Comparison of ENCODE assay signal across 8 cellular contexts in the genomic region with DNA sequence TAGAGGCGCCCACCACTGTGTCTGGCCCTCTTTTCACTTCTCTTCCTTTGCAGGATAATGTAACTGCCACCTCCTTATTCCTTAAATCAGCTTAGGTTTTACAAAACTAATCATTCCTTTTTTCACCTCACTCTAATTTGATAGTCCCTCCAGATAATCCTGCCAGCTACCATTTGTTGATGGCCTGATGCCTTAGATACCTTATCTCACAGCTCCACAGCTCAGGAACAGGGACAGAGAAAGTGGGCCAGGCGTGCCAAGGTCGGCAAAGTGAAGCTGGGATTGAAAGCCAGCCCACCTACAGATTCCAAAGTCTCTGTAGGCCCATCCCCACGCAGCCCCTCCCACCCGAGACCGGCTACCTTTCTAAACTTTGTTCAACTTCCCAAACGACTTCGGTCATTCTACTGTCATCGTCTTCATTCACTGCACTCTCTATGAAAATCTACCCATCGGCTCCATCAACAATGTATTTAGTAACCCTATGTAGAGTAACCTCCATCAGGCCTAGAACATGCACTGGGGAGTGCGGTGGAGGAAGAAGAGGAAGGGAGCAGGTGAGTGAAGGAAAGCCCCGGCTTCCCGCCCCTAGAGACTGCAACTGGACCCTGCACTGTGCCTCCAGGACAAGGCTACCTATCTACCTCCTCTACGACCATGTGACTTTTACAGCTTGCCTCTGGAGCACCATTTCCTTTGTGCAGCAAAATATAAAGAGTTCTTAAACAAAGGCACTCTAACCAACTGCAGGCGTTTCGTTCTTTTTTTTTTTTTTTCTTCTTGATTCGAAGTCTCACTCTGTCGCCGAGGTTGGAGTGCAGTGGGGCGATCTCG. TPM values are rescaled to one million over a fixed set of nuclear protein-coding genes. Genes with fewer than 3 reads are reported as not detected.
DNase-seq lines count a peak whose midpoint lies in the region; ATAC-seq and TF ChIP-seq lines count a peak whose summit lies in the region.

No MANE protein-coding gene starts in this region.

- peak; percentile 30 for DNase-seq in GM13976 (ENCODE audit: low spot score)
- peak; percentile 15 for DNase-seq in choroid plexus epithelial cell (ENCODE audit: low read depth)
- DNase-seq in ureter (ENCODE audit: low spot score), result no peak

- peaks cover 57% of the 10 kb centered on the region for H3K79me2 ChIP-seq in Loucy (ENCODE audit: insufficient read depth, low read length)

- in situ Hi-C loops in GM13976 (cut with MboI; ENCODE audit: low sequenced_read_pairs, unreplicated experiment), result no loop called here

- no peak for ATAC-seq in HG03460 (IDR thresholded peaks at IDR 0.05; ENCODE audit: unreplicated experiment)
- ATAC-seq in HG03565 (IDR thresholded peaks at IDR 0.05; ENCODE audit: unreplicated experiment), result no peak
- ATAC-seq in GM21360 (IDR thresholded peaks at IDR 0.05; ENCODE audit: unreplicated experiment), result no peak

- H2AFZ ChIP-seq in Loucy (ENCODE audit: low read length), result peak overlapping the region; percentile 89

- H3K27me3 ChIP-seq in Loucy (ENCODE audit: insufficient read depth, low read length, poor library complexity, severe bottlenecking) (no peaks in the 10 kb centered on the region), mucosa of stomach (ENCODE audit: control insufficient read depth, insufficient read depth, low read length) (no peaks in the 10 kb centered on the region)

- peaks cover 8% of the 10 kb centered on the region; the same call in 1 of the 2 replicates for H3K36me3 ChIP-seq in Loucy (ENCODE audit: insufficient read depth, low read length)
- no peaks in the 10 kb centered on the region for H3K36me3 ChIP-seq in mucosa of stomach (ENCODE audit: control insufficient read depth, insufficient read depth, low read length)

- TF ChIP-seq CTCF in GM13976 (IDR thresholded peaks at IDR 0.05; ENCODE audit: borderline replicate concordance, control extremely low read depth, extremely low read depth, insufficient read depth, missing control alignments) (no peak), Loucy (conservative IDR thresholded peaks at IDR 0.05; ENCODE audit: low read length) (no peak), choroid plexus epithelial cell (conservative IDR thresholded peaks at IDR 0.05; ENCODE audit: low read depth, low read length) (no peak)

- no peaks in the 10 kb centered on the region for H3F3A ChIP-seq in Loucy (ENCODE audit: low read depth)

- peak overlapping the region; percentile 79 for H3K4me2 ChIP-seq in Loucy (ENCODE audit: low read depth, low read length, poor library complexity, severe bottlenecking)

- no peaks in the 10 kb centered on the region for H3K9me3 ChIP-seq in Loucy (ENCODE audit: insufficient read depth, low read depth, low read length)
- H3K9me3 ChIP-seq in mucosa of stomach (ENCODE audit: control insufficient read depth, low read length), result no peaks in the 10 kb centered on the region

- H4K20me1 ChIP-seq in Loucy (ENCODE audit: insufficient read depth, low read length, poor library complexity, severe bottlenecking), result no peaks in the 10 kb centered on the region

- H3K9ac ChIP-seq in Loucy (ENCODE audit: low read depth, low read length, poor library complexity, severe bottlenecking) (peak overlapping the region; percentile 96), mucosa of stomach (ENCODE audit: low read length) (peak overlapping the region; percentile 80)

- H3K4me1 ChIP-seq in Loucy (ENCODE audit: insufficient read depth, low read length, poor library complexity, severe bottlenecking) (peaks cover 51% of the 10 kb centered on the region), mucosa of stomach (ENCODE audit: control insufficient read depth, insufficient read depth, low read length) (peaks cover 24% of the 10 kb centered on the region)

- H3K4me3 ChIP-seq in Loucy (ENCODE audit: low read length, poor library complexity, severe bottlenecking) (peak overlapping the region; percentile 96), choroid plexus epithelial cell (ENCODE audit: low read depth, low read length) (peak overlapping the region; percentile 84), mucosa of stomach (ENCODE audit: low read length) (peak overlapping the region; percentile 53)

- H3K9me2 ChIP-seq in Loucy (replicated peaks; ENCODE audit: low read depth, low read length), result no peaks in the 10 kb centered on the region

RNA-seq across cellular contexts. Expression of a gene that starts 1.5 kb away (rescaled TPM):
- 24.5 TPM for total RNA-seq in ureter

RNA-seq across cellular contexts. Expression of a gene that starts 28.1 kb away (rescaled TPM):
- 30.9 TPM for total RNA-seq in ureter
